17 cellular contexts compared by ENCODE assay signal in genomic region chr3:15375461-15376000, GRCh38.
"Had no signal": no experiment of that assay in that cellular context is flagged by ENCODE, and none has a peak within 500 bp of the region (broad histone marks: within the 10 kb centered on the region; RNA-seq: fewer than 3 reads in every experiment).

No MANE protein-coding gene starts in this region.

- H3K27me3 ChIP-seq: hepatocyte, neutrophil, right atrium auricular region, transverse colon had no signal

- FAIRE-seq: kidney, small intestine had no signal

- H3K36me3 Mint-ChIP-seq: brain had no signal

- H2AFZ ChIP-seq: hepatocyte had no signal

- H3K27ac Mint-ChIP-seq: activated naive CD4-positive, alpha-beta T cell treated with anti-CD3 and anti-CD28 coated beads for 36 hours; activated T-cell treated with anti-CD3 and anti-CD28 coated beads, Interleukin-2, amount 50 U/mL, for 72 hours; brain had no signal

- H3K4me3 Mint-ChIP-seq: activated naive CD4-positive, alpha-beta T cell treated with anti-CD3 and anti-CD28 coated beads for 36 hours; activated T-cell treated with anti-CD3 and anti-CD28 coated beads, Interleukin-2, amount 50 U/mL, for 72 hours; brain had no signal

- ATAC-seq: activated T-cell treated with anti-CD3 and anti-CD28 coated beads, Interleukin-2, amount 50 U/mL, for 72 hours; left ventricle myocardium superior had no signal

- H3K27ac ChIP-seq: hepatocyte, neutrophil, right atrium auricular region, transverse colon had no signal

- H3K79me2 ChIP-seq: hepatocyte had no signal

- H3K9me3 Mint-ChIP-seq: activated naive CD4-positive, alpha-beta T cell treated with anti-CD3 and anti-CD28 coated beads for 36 hours; activated T-cell treated with anti-CD3 and anti-CD28 coated beads, Interleukin-2, amount 50 U/mL, for 72 hours; brain had no signal

- H3K4me3 ChIP-seq: hepatocyte, right atrium auricular region, transverse colon had no signal

- H3K4me2 ChIP-seq: hepatocyte had no signal

- DNase-seq: activated CD4-positive, alpha-beta T cell treated with anti-CD3 and anti-CD28 coated beads for 1 hour; activated naive CD4-positive, alpha-beta T cell treated with anti-CD3 and anti-CD28 coated beads for 36 hours; activated T-cell treated with anti-CD3 and anti-CD28 coated beads, Interleukin-2, amount 50 U/mL, for 72 hours; amygdala; cerebellar nuclear complex; dermis blood vessel endothelial cell; kidney; left ventricle myocardium superior; SIG-M5; small intestine; stimulated activated naive CD4-positive, alpha-beta T cell; substantia nigra; transverse colon had no signal

- H3K36me3 ChIP-seq: neutrophil, right atrium auricular region, transverse colon had no signal

- H3K9me3 ChIP-seq: neutrophil, right atrium auricular region, transverse colon had no signal
